ENCODE assay signal across 1 cellular context in the genomic region with DNA sequence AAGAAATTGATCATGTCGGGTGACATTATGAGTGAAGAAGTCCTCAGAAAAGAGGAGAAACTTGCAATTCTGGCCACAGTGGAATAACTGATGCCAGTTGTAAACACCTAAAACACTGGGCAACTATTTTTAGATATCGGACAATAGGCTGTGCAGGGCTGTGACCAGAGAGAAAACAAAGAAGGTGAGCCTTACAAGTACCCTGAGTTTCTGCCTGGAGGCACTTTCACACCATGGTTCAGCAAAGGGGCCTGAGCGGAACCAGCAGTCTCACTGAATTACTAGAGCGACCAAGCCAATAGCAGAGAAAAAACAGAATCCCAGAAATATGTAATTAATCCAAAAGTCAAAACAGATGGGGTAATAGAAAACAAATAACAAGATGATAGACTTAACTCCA.
TF ChIP-seq lines count a peak whose summit lies in the region.

No MANE protein-coding gene starts in this region.

TF ChIP-seq in GM12891, 5 proteins besides CTCF, POLR2A, EP300 and RAD21 (continued from another document):
- no peak for TF ChIP-seq TAF1 (IDR thresholded peaks at IDR 0.05; ENCODE audit: low read depth, low read length)
